In the genomic region with DNA sequence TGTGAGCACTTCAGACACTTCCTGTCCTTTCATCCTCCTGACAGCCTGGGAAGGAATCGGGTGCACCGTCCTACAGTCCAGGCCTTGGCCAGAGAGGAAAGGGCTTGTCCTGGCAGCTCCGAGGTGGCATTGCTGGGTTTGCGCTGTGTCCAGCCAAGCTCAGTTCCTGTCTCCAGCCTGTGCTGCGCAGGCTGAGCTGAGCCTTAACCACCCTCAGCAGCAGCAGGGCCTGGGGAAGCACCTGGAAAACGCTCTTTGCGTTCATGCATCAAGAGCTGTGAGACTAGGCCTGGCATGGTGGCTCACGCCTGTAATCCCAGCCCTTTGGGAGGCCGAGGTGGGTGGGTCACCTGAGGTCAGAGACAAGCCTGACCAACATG, we compare ENCODE assay signal across 2 cellular contexts.
TF ChIP-seq lines count a peak whose summit lies in the region.

No MANE protein-coding gene starts in this region.

TF ChIP-seq in HepG2, 621 proteins besides CTCF, POLR2A, EP300 and RAD21:
- no peak for TF ChIP-seq NR2C2 (CRISPR knock-in tag; IDR thresholded peaks at IDR 0.05; ENCODE audit: borderline replicate concordance)
- TF ChIP-seq POGZ (CRISPR knock-in tag; IDR thresholded peaks at IDR 0.05), result no peak
- TF ChIP-seq, protein P1, sequence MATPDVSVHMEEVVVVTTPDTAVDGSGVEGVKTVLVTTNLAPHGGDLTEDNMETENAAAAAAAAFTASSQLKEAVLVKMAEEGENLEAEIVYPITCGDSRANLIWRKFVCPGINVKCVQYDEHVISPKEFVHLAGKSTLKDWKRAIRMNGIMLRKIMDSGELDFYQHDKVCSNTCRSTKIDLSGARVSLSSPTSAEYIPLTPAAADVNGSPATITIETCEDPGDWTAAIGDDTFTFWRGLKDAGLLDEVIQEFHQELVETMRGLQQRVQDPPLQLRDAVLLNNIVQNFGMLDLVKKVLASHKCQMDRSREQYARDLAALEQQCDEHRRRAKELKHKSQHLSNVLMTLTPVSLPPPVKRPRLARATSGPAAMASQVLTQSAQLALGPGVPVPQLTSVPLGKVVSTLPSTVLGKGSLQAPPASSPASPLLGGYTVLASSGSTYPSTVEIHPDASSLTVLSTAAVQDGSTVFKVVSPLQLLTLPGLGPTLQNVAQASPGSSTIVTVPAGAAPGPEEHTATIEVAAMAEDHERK (CRISPR knock-in tag; IDR thresholded peaks at IDR 0.05; ENCODE audit: low read depth), result no peak
- TF ChIP-seq, protein P2, sequence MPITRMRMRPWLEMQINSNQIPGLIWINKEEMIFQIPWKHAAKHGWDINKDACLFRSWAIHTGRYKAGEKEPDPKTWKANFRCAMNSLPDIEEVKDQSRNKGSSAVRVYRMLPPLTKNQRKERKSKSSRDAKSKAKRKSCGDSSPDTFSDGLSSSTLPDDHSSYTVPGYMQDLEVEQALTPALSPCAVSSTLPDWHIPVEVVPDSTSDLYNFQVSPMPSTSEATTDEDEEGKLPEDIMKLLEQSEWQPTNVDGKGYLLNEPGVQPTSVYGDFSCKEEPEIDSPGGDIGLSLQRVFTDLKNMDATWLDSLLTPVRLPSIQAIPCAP (CRISPR knock-in tag; IDR thresholded peaks at IDR 0.05; ENCODE audit: low read depth), result no peak
- TF ChIP-seq, protein P3, sequence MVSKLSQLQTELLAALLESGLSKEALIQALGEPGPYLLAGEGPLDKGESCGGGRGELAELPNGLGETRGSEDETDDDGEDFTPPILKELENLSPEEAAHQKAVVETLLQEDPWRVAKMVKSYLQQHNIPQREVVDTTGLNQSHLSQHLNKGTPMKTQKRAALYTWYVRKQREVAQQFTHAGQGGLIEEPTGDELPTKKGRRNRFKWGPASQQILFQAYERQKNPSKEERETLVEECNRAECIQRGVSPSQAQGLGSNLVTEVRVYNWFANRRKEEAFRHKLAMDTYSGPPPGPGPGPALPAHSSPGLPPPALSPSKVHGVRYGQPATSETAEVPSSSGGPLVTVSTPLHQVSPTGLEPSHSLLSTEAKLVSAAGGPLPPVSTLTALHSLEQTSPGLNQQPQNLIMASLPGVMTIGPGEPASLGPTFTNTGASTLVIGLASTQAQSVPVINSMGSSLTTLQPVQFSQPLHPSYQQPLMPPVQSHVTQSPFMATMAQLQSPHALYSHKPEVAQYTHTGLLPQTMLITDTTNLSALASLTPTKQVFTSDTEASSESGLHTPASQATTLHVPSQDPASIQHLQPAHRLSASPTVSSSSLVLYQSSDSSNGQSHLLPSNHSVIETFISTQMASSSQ (IDR thresholded peaks at IDR 0.05; ENCODE audit: low read depth), result no peak
- TF ChIP-seq, protein P3 (CRISPR knock-in tag; IDR thresholded peaks at IDR 0.05; ENCODE audit: borderline replicate concordance), result no peak
- TF ChIP-seq, protein P4, sequence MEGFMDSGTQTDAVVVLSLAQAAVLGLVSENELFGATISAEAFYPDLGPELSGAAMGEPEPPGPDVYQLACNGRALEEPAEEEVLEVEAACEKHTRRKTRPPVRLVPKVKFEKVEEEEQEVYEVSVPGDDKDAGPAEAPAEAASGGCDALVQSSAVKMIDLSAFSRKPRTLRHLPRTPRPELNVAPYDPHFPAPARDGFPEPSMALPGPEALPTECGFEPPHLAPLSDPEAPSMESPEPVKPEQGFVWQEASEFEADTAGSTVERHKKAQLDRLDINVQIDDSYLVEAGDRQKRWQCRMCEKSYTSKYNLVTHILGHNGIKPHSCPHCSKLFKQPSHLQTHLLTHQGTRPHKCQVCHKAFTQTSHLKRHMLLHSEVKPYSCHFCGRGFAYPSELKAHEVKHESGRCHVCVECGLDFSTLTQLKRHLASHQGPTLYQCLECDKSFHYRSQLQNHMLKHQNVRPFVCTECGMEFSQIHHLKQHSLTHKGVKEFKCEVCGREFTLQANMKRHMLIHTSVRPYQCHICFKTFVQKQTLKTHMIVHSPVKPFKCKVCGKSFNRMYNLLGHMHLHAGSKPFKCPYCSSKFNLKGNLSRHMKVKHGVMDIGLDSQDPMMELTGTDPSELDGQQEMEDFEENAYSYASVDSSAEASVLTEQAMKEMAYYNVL (CRISPR knock-in tag; IDR thresholded peaks at IDR 0.05; ENCODE audit: borderline replicate concordance), result no peak
- no peak for TF ChIP-seq SRSF9 (IDR thresholded peaks at IDR 0.05; ENCODE audit: borderline replicate concordance, insufficient read depth, low read depth, low read length, poor library complexity, severe bottlenecking)
- TF ChIP-seq MIER2 (CRISPR knock-in tag; IDR thresholded peaks at IDR 0.05), result no peak
- TF ChIP-seq, protein P5, sequence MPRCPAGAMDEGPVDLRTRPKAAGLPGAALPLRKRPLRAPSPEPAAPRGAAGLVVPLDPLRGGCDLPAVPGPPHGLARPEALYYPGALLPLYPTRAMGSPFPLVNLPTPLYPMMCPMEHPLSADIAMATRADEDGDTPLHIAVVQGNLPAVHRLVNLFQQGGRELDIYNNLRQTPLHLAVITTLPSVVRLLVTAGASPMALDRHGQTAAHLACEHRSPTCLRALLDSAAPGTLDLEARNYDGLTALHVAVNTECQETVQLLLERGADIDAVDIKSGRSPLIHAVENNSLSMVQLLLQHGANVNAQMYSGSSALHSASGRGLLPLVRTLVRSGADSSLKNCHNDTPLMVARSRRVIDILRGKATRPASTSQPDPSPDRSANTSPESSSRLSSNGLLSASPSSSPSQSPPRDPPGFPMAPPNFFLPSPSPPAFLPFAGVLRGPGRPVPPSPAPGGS (CRISPR knock-in tag; IDR thresholded peaks at IDR 0.05), result no peak
- no peak for TF ChIP-seq ZNF12 (CRISPR knock-in tag; IDR thresholded peaks at IDR 0.05)

TF ChIP-seq in H1, 55 proteins besides CTCF, POLR2A, EP300 and RAD21:
- TF ChIP-seq GABPA (IDR thresholded peaks at IDR 0.05; ENCODE audit: borderline replicate concordance, insufficient read depth, low read length) (no peak), BACH1 (IDR thresholded peaks at IDR 0.05; ENCODE audit: low read length) (no peak), KDM4A (IDR thresholded peaks at IDR 0.05; ENCODE audit: low read depth, low read length, severe bottlenecking) (no peak), JUND (IDR thresholded peaks at IDR 0.05; ENCODE audit: low read length) (no peak), ASH2L (IDR thresholded peaks at IDR 0.05; ENCODE audit: low read length) (no peak)
